In genomic region chr4:123346330-123346940, GRCh38 we compare ENCODE assay signal across 26 cellular contexts. TPM values are rescaled to one million over a fixed set of nuclear protein-coding genes. Genes with fewer than 3 reads are reported as not detected.
DNase-seq lines count a peak whose midpoint lies in the region; ATAC-seq and TF ChIP-seq lines count a peak whose summit lies in the region.
"Had no signal": no experiment of that assay in that cellular context is flagged by ENCODE, and none has a peak within 500 bp of the region (broad histone marks: within the 10 kb centered on the region; RNA-seq: fewer than 3 reads in every experiment).

No MANE protein-coding gene starts in this region.

- BruUV-seq in Caco-2 (replicated peaks; lab: Mats Ljungman, UMichigan), result no TSS peak
- no TSS peak for BruUV-seq in OCI-LY7 (replicated peaks; lab: Mats Ljungman, UMichigan)

- H3K27ac Mint-ChIP-seq in Caco-2 (ENCODE audit: unreplicated experiment), result peak overlapping the region; percentile 69
- H3K27ac Mint-ChIP-seq: activated CD4-positive, alpha-beta memory T cell treated with anti-CD3 and anti-CD28 coated beads for 36 hours; activated naive CD4-positive, alpha-beta T cell treated with anti-CD3 and anti-CD28 coated beads for 36 hours; CD4-positive, alpha-beta memory T cell; dendritic cell treated with granulocyte-macrophage colony-stimulating factor and Interleukin-4, amounts not matched to agents 40 ng/mL and 50 ng/mL, for 4 days; natural killer cell had no signal

- H2AFZ ChIP-seq in neuronal stem cell (ENCODE audit: low read length) (peak overlapping the region; percentile 42), OCI-LY7 (ENCODE audit: low read length) (no peak overlapping the region)

- H3K4me1 Mint-ChIP-seq in Caco-2 (ENCODE audit: low read depth, unreplicated experiment), result peaks cover 34% of the 10 kb centered on the region
- H3K4me1 Mint-ChIP-seq: CD4-positive, alpha-beta memory T cell had no signal

- H3K4me2 ChIP-seq in neuronal stem cell (ENCODE audit: insufficient read depth, low read length, poor library complexity, severe bottlenecking) (no peak overlapping the region), OCI-LY7 (ENCODE audit: low read length) (no peak overlapping the region)

- H3K14ac ChIP-seq in neuronal stem cell (ENCODE audit: low read length), result no peak overlapping the region

- no peaks in the 10 kb centered on the region for H3K9me2 ChIP-seq in OCI-LY7 (ENCODE audit: insufficient read depth, low read length)

- no peak overlapping the region for H3K23ac ChIP-seq in neuronal stem cell (ENCODE audit: low read depth, low read length, poor library complexity)

- intact Hi-C loops in Caco-2 (cut with micrococcal nuclease; ENCODE audit: unreplicated experiment), result no loop called here
- intact Hi-C loops in OCI-LY7 (cut with micrococcal nuclease; ENCODE audit: unreplicated experiment), result no loop called here
- intact Hi-C loops in mucosa of descending colon (cut with DNase I, micrococcal nuclease), result no loop called here

- POLR2A ChIA-PET in Caco-2 (lab: Charles Lee) (no interaction called here), OCI-LY7 (lab: Charles Lee) (interaction anchor here (0.6 to 5.2 kb wide), 3 partner anchors 13 to 118 kb away, joined by 3 to 35 read pairs (median 5); no protein-coding TSS in a partner anchor)

- H3K4me3 ChIP-seq in Caco-2 (ENCODE audit: low read depth, low read length) (no peak overlapping the region), SJCRH30 (peak overlapping the region; percentile 40), neuronal stem cell (ENCODE audit: low read length in 2 of 2) (no peak overlapping the region), OCI-LY7 (ENCODE audit: low read depth, low read length, poor library complexity, severe bottlenecking) (no peak overlapping the region), mucosa of descending colon (no peak overlapping the region)
- H3K4me3 ChIP-seq: Peyer's patch, skin epidermis, upper lobe of left lung had no signal

- H2BK120ac ChIP-seq in neuronal stem cell (ENCODE audit: low read depth, low read length), result no peak overlapping the region

- H3K79me2 ChIP-seq in OCI-LY7 (ENCODE audit: insufficient read depth, low read depth, low read length), result no peaks in the 10 kb centered on the region

- no peak overlapping the region for H3K9ac ChIP-seq in neuronal stem cell (ENCODE audit: low read depth, low read length, poor library complexity)

- WGBS in neuronal stem cell (ENCODE audit: extremely low coverage in 2 of 2, insufficient read length in 2 of 2, insufficient replicate concordance in 1 of 2), 2 donors, result no CpG with 5 or more reads among the region's 7 CpGs

- H2BK15ac ChIP-seq in neuronal stem cell (ENCODE audit: low read length), result no peak overlapping the region

- H3K4ac ChIP-seq in neuronal stem cell (ENCODE audit: low read length), result no peak overlapping the region

- no peaks in the 10 kb centered on the region for H3K27me3 Mint-ChIP-seq in Caco-2 (ENCODE audit: insufficient read depth, unreplicated experiment)

- H3K4me1 ChIP-seq in Caco-2, result peaks cover 28% of the 10 kb centered on the region
- peaks cover 21% of the 10 kb centered on the region for H3K4me1 ChIP-seq in SJCRH30
- peaks cover 16 to 17% of the 10 kb centered on the region in 2 donors for H3K4me1 ChIP-seq in neuronal stem cell (ENCODE audit: control insufficient read depth in 2 of 2, insufficient read depth in 1 of 2, low read depth in 1 of 2, low read length in 2 of 2)
- H3K4me1 ChIP-seq in OCI-LY7 (ENCODE audit: insufficient read depth, low read length, poor library complexity, severe bottlenecking), result peaks cover 30% of the 10 kb centered on the region
- no peaks in the 10 kb centered on the region for H3K4me1 ChIP-seq in mucosa of descending colon (ENCODE audit: low read depth)
- H3K4me1 ChIP-seq: Peyer's patch, upper lobe of left lung had no signal

- peak overlapping the region; percentile 45 for H3K18ac ChIP-seq in neuronal stem cell (ENCODE audit: low read length)

- H3K9me3 ChIP-seq in Caco-2 (no peaks in the 10 kb centered on the region), SJCRH30 (replicated peaks) (no peaks in the 10 kb centered on the region), neuronal stem cell (replicated peaks in 1 of 2; ENCODE audit: control insufficient read depth in 2 of 2, insufficient read depth in 1 of 2, low read depth in 1 of 2, low read length in 2 of 2) (peaks cover 4% of the 10 kb centered on the region in 2 donors), OCI-LY7 (ENCODE audit: low read length) (no peaks in the 10 kb centered on the region), mucosa of descending colon (no peaks in the 10 kb centered on the region)
- H3K9me3 ChIP-seq: Peyer's patch, upper lobe of left lung had no signal

- H3K36me3 Mint-ChIP-seq in Caco-2 (ENCODE audit: insufficient read depth, unreplicated experiment), result peaks cover 7% of the 10 kb centered on the region
- H3K36me3 Mint-ChIP-seq: activated CD4-positive, alpha-beta memory T cell treated with anti-CD3 and anti-CD28 coated beads for 36 hours; CD4-positive, alpha-beta memory T cell; natural killer cell had no signal

- H2BK12ac ChIP-seq in neuronal stem cell (ENCODE audit: low read length), result peak overlapping the region; percentile 53

- CTCF ChIA-PET in Caco-2 (lab: Charles Lee) (interaction anchor here (2.3 kb wide), 1 partner anchor 218 kb away, joined by 4 read pairs; no protein-coding TSS in a partner anchor), OCI-LY7 (lab: Charles Lee; ENCODE audit: unreplicated experiment) (interaction anchor here (0.6 kb wide), 1 partner anchor 21 kb away, joined by 3 read pairs; no protein-coding TSS in a partner anchor)

- no peak overlapping the region for H4K91ac ChIP-seq in neuronal stem cell (ENCODE audit: low read depth, low read length, poor library complexity)

- peak; percentile 39 for ATAC-seq in HG02798 (IDR thresholded peaks at IDR 0.05; ENCODE audit: poor library complexity, unreplicated experiment)
- ATAC-seq in mucosa of descending colon, result no peak
- ATAC-seq: esophagus mucosa, natural killer cell had no signal

- TF ChIP-seq CTCF in Caco-2 (IDR thresholded peaks at IDR 0.05; ENCODE audit: insufficient read depth in 1 of 2, low read depth in 1 of 2, low read length in 1 of 2, severe bottlenecking in 1 of 2, unreplicated experiment in 1 of 2) (no peak), OCI-LY7 (conservative IDR thresholded peaks at IDR 0.05; ENCODE audit: low read length) (no peak), mucosa of descending colon (IDR thresholded peaks at IDR 0.05) (no peak)

- no peaks in the 10 kb centered on the region for H3K36me3 ChIP-seq in Caco-2 (ENCODE audit: control insufficient read depth, insufficient read depth, low read length)
- H3K36me3 ChIP-seq in SJCRH30, result no peaks in the 10 kb centered on the region
- no peaks in the 10 kb centered on the region for H3K36me3 ChIP-seq in neuronal stem cell (replicated peaks in 1 of 2; ENCODE audit: control insufficient read depth in 2 of 2, insufficient read depth in 2 of 2, low read length in 2 of 2)
- no peaks in the 10 kb centered on the region for H3K36me3 ChIP-seq in OCI-LY7 (ENCODE audit: insufficient read depth, low read length)
- no peaks in the 10 kb centered on the region for H3K36me3 ChIP-seq in mucosa of descending colon (ENCODE audit: low read depth)
- H3K36me3 ChIP-seq: Peyer's patch, upper lobe of left lung had no signal

- H3K27me3 ChIP-seq in Caco-2 (replicated peaks; ENCODE audit: control insufficient read depth, insufficient read depth, low read length), result no peaks in the 10 kb centered on the region
- H3K27me3 ChIP-seq in SJCRH30, result no peaks in the 10 kb centered on the region
- no peaks in the 10 kb centered on the region for H3K27me3 ChIP-seq in neuronal stem cell (ENCODE audit: control insufficient read depth in 3 of 3, insufficient read depth in 3 of 3, low read depth in 1 of 3, low read length in 3 of 3)
- H3K27me3 ChIP-seq: Peyer's patch, upper lobe of left lung had no signal

- H3K27ac ChIP-seq in SJCRH30 (peak overlapping the region; percentile 79), neuronal stem cell (replicated peaks; ENCODE audit: low read length) (no peak overlapping the region), OCI-LY7 (ENCODE audit: low read depth, low read length, poor library complexity, severe bottlenecking) (no peak overlapping the region)
- H3K27ac ChIP-seq: Peyer's patch, upper lobe of left lung had no signal

- no peaks in the 10 kb centered on the region for H3K9me3 Mint-ChIP-seq in Caco-2 (ENCODE audit: unreplicated experiment)
- H3K9me3 Mint-ChIP-seq: activated CD4-positive, alpha-beta memory T cell treated with anti-CD3 and anti-CD28 coated beads for 36 hours; activated naive CD4-positive, alpha-beta T cell treated with anti-CD3 and anti-CD28 coated beads for 36 hours; dendritic cell treated with granulocyte-macrophage colony-stimulating factor and Interleukin-4, amounts not matched to agents 40 ng/mL and 50 ng/mL, for 4 days; natural killer cell had no signal

- H3K4me3 Mint-ChIP-seq in Caco-2 (ENCODE audit: unreplicated experiment), result no peak overlapping the region
- H3K4me3 Mint-ChIP-seq: activated CD4-positive, alpha-beta memory T cell treated with anti-CD3 and anti-CD28 coated beads for 36 hours; activated naive CD4-positive, alpha-beta T cell treated with anti-CD3 and anti-CD28 coated beads for 36 hours; CD4-positive, alpha-beta memory T cell; dendritic cell treated with granulocyte-macrophage colony-stimulating factor and Interleukin-4, amounts not matched to agents 40 ng/mL and 50 ng/mL, for 4 days; natural killer cell had no signal

- H2AK5ac ChIP-seq in neuronal stem cell (ENCODE audit: low read depth, low read length), result no peak overlapping the region

- H4K8ac ChIP-seq in neuronal stem cell (ENCODE audit: low read depth, low read length), result no peak overlapping the region

- H2BK5ac ChIP-seq in neuronal stem cell (ENCODE audit: low read length), result no peak overlapping the region

- no peaks in the 10 kb centered on the region for H3K79me1 ChIP-seq in neuronal stem cell (ENCODE audit: low read depth, low read length)

- DNase-seq in Caco-2 (no peak), SJCRH30 (peak; percentile 64 to 77), neuronal stem cell (ENCODE audit: low spot score) (no peak), OCI-LY7 (ENCODE audit: low spot score) (no peak), dermis blood vessel endothelial cell (no peak), mucosa of descending colon (no peak)
- no peak for DNase-seq in activated CD8-positive, alpha-beta memory T cell treated with anti-CD3 and anti-CD28 coated beads, Interleukin-2, amount 50 U/mL, for 4 hours
- DNase-seq: activated CD4-positive, alpha-beta memory T cell treated with anti-CD3 and anti-CD28 coated beads for 36 hours; activated CD4-positive, alpha-beta T cell treated with anti-CD3 and anti-CD28 coated beads for 1 hour; activated CD8-positive, alpha-beta memory T cell treated with anti-CD3 and anti-CD28 coated beads, Interleukin-2, amount 50 U/mL, for 48 hours; activated naive CD4-positive, alpha-beta T cell treated with anti-CD3 and anti-CD28 coated beads for 36 hours; CD4-positive, alpha-beta memory T cell; foreskin melanocyte; KBM-7; kidney glomerular epithelial cell; natural killer cell; NCI-H1436 treated with DMSO at 0.1 percent for 48 hours; NCI-H226; Peyer's patch; SHP77; stimulated activated naive CD4-positive, alpha-beta T cell; upper lobe of left lung had no signal

- no peaks in the 10 kb centered on the region for H4K20me1 ChIP-seq in OCI-LY7 (ENCODE audit: insufficient read depth, low read length)

RNA-seq across cellular contexts. Expression of gene SPRY1, which starts 50.2 kb away (rescaled TPM):
- total RNA-seq in Caco-2 (2022) (23.2 and 23.4 TPM in 2 replicates), OCI-LY7 (2022) (0.13 and 0.39 TPM in 2 replicates), dermis blood vessel endothelial cell (27.2 and 43.7 TPM in 2 replicates), mucosa of descending colon (10 to 100 TPM; 26.5 to 46.4 (median 27.2) TPM)
- 38.5 and 42.6 TPM in 2 replicates for total RNA-seq in SJCRH30 (2014; rRNA removed; shearing (Covaris generic))
- polyA plus RNA-seq in neuronal stem cell (2013, experiment 1 of 2), result 92.4 TPM
- polyA plus RNA-seq in neuronal stem cell (2013, experiment 2 of 2), result 97.0 TPM
- 0.79 and 1.5 TPM in 2 replicates for total RNA-seq in OCI-LY7 (2014; rRNA removed; shearing (Covaris generic))

Comparison
In these comparisons a context has a peak if more than half of its experiments do, and no peak if none do; other contexts are left out.
1. DNase-seq: peak in SJCRH30 (2 of 2); none in Caco-2 (0 of 2), neuronal stem cell (single experiment), OCI-LY7 (single experiment), dermis blood vessel endothelial cell (single experiment), mucosa of descending colon (0 of 3) and activated CD8-positive, alpha-beta memory T cell treated with anti-CD3 and anti-CD28 coated beads, Interleukin-2, amount 50 U/mL, for 4 hours (single experiment).